22 cellular contexts compared by ENCODE assay signal in genomic region chr4:184653650-184654049, GRCh38. TPM values are rescaled to one million over a fixed set of nuclear protein-coding genes. Genes with fewer than 3 reads are reported as not detected.
A peak's percentile ranks its signal among the peaks of the same experiment; 100 is the strongest.
DNase-seq lines count a peak whose midpoint lies in the region; ATAC-seq and TF ChIP-seq lines count a peak whose summit lies in the region.
"Had no signal": no experiment of that assay in that cellular context is flagged by ENCODE, and none has a peak within 500 bp of the region (broad histone marks: within the 10 kb centered on the region; RNA-seq: fewer than 3 reads in every experiment).

No MANE protein-coding gene starts in this region.

- intact Hi-C loops in activated CD8-positive, alpha-beta T cell treated with anti-CD3 and anti-CD28 coated beads for 36 hours (cut with micrococcal nuclease): no loop called here

- CTCF ChIA-PET in activated naive CD4-positive, alpha-beta T cell treated with anti-CD3 and anti-CD28 coated beads, Interleukin-2, amount 10 ng/mL, durations not matched to agents 7 days and 5 days (lab: Charles Lee): no interaction called here
- CTCF ChIA-PET in activated CD8-positive, alpha-beta T cell treated with anti-CD3 and anti-CD28 coated beads for 36 hours (lab: Charles Lee): interaction anchor here (0.7 kb wide), 1 partner anchor 393 kb away, joined by 4 read pairs; no protein-coding TSS in a partner anchor

- no peaks in the 10 kb centered on the region for H3K9me3 ChIP-seq in SK-N-MC (ENCODE audit: low read depth, low read length)
- H3K9me3 ChIP-seq: Peyer's patch, upper lobe of right lung had no signal

- peaks cover 23% of the 10 kb centered on the region for H3K4me1 Mint-ChIP-seq in activated naive CD4-positive, alpha-beta T cell treated with anti-CD3 and anti-CD28 coated beads, Interleukin-2, amount 10 ng/mL, durations not matched to agents 7 days and 5 days
- peaks cover 11% of the 10 kb centered on the region for H3K4me1 Mint-ChIP-seq in activated T-helper 17 cell treated with anti-CD3 and anti-CD28 coated beads, Interleukin-2, amount 50 U/mL, for 72 hours
- peaks cover 15% of the 10 kb centered on the region for H3K4me1 Mint-ChIP-seq in activated CD8-positive, alpha-beta T cell treated with anti-CD3 and anti-CD28 coated beads for 36 hours (ENCODE audit: low read depth)

- peak overlapping the region; percentile 11; the same call in 1 of the 2 replicates for H3K27ac ChIP-seq in SK-N-MC
- H3K27ac ChIP-seq: Peyer's patch, upper lobe of right lung had no signal

- no peak for ATAC-seq in activated naive CD4-positive, alpha-beta T cell treated with anti-CD3 and anti-CD28 coated beads, Interleukin-2, amount 50 U/mL, for 72 hours
- ATAC-seq in activated T-helper 17 cell treated with anti-CD3 and anti-CD28 coated beads, Interleukin-2, amount 50 U/mL, for 72 hours (replicated peaks): no peak
- ATAC-seq in esophagus mucosa: no peak
- ATAC-seq in activated CD8-positive, alpha-beta T cell treated with anti-CD3 and anti-CD28 coated beads for 36 hours: no peak
- ATAC-seq: activated CD4-positive, CD25-positive, alpha-beta regulatory T cell treated with anti-CD3 and anti-CD28 coated beads, Interleukin-2, amount 50 U/mL, for 24 hours; naive thymus-derived CD8-positive, alpha-beta T cell; upper lobe of right lung had no signal

- no peak for TF ChIP-seq CTCF in activated CD8-positive, alpha-beta T cell treated with anti-CD3 and anti-CD28 coated beads for 36 hours (IDR thresholded peaks at IDR 0.05)

- DNase-seq in activated naive CD4-positive, alpha-beta T cell treated with anti-CD3 and anti-CD28 coated beads, Interleukin-2, amount 10 ng/mL, durations not matched to agents 7 days and 5 days: no peak
- no peak for DNase-seq in activated naive CD4-positive, alpha-beta T cell treated with anti-CD3 and anti-CD28 coated beads, Interleukin-2, amount 50 U/mL, for 72 hours (ENCODE audit: low spot score in 2 of 2)
- DNase-seq in SK-N-MC (ENCODE audit: low read depth, low spot score) (no peak), foreskin melanocyte (peak; percentile 73), HT-29 (ENCODE audit: low spot score) (no peak)
- no peak for DNase-seq in activated CD8-positive, alpha-beta T cell treated with anti-CD3 and anti-CD28 coated beads for 36 hours
- DNase-seq: 8988T; activated CD8-positive, alpha-beta memory T cell treated with anti-CD3 and anti-CD28 coated beads, Interleukin-2, amount 50 U/mL, for 48 hours; central memory CD4-positive, alpha-beta T cell; COR-L47; H7; naive thymus-derived CD8-positive, alpha-beta T cell; NCI-H1930; NCI-H748 treated with DMSO at 0.1 percent for 48 hours; Peyer's patch; stimulated activated CD4-positive, alpha-beta T cell treated with anti-CD3 and anti-CD28 coated beads, Interleukin-4, amount 100 ng/mL, for 1 hour; upper lobe of right lung had no signal

- POLR2A ChIA-PET in activated CD8-positive, alpha-beta T cell treated with anti-CD3 and anti-CD28 coated beads for 36 hours (lab: Charles Lee): interaction anchor here (1.1 kb wide), 1 partner anchor 15 kb away, joined by 4 read pairs; no protein-coding TSS in a partner anchor

- no peak overlapping the region for H3K4me3 ChIP-seq in SK-N-MC
- H3K4me3 ChIP-seq: Peyer's patch, upper lobe of right lung had no signal

- H3K36me3 ChIP-seq in SK-N-MC (ENCODE audit: insufficient read depth, low read length): no peaks in the 10 kb centered on the region; the same call in 1 of the 2 replicates
- H3K36me3 ChIP-seq: upper lobe of right lung had no signal

- no peaks in the 10 kb centered on the region for H3K9me3 Mint-ChIP-seq in activated naive CD4-positive, alpha-beta T cell treated with anti-CD3 and anti-CD28 coated beads, Interleukin-2, amount 10 ng/mL, durations not matched to agents 7 days and 5 days
- no peaks in the 10 kb centered on the region for H3K9me3 Mint-ChIP-seq in activated naive CD4-positive, alpha-beta T cell treated with anti-CD3 and anti-CD28 coated beads, Interleukin-2, amount 50 U/mL, for 72 hours
- H3K9me3 Mint-ChIP-seq in activated T-helper 17 cell treated with anti-CD3 and anti-CD28 coated beads, Interleukin-2, amount 50 U/mL, for 72 hours: no peaks in the 10 kb centered on the region
- no peaks in the 10 kb centered on the region for H3K9me3 Mint-ChIP-seq in activated CD8-positive, alpha-beta T cell treated with anti-CD3 and anti-CD28 coated beads for 36 hours
- H3K9me3 Mint-ChIP-seq: activated naive CD4-positive, alpha-beta T cell treated with anti-CD3 and anti-CD28 coated beads, Interleukin-2, amount 50 U/mL, for 24 hours; naive thymus-derived CD8-positive, alpha-beta T cell; T-helper 1 cell treated with Interleukin-12 subunit alpha and Interleukin-12 subunit beta and Interleukin-4 antibody, amounts not matched to agents 30 μg/mL and 1 μg/mL, for 36 hours had no signal

- H3K9ac ChIP-seq in SK-N-MC (ENCODE audit: insufficient read length): no peak overlapping the region

- no peak overlapping the region for H3K4me3 Mint-ChIP-seq in activated naive CD4-positive, alpha-beta T cell treated with anti-CD3 and anti-CD28 coated beads, Interleukin-2, amount 10 ng/mL, durations not matched to agents 7 days and 5 days
- H3K4me3 Mint-ChIP-seq in activated T-helper 17 cell treated with anti-CD3 and anti-CD28 coated beads, Interleukin-2, amount 50 U/mL, for 72 hours: no peak overlapping the region
- H3K4me3 Mint-ChIP-seq in activated CD8-positive, alpha-beta T cell treated with anti-CD3 and anti-CD28 coated beads for 36 hours: no peak overlapping the region
- H3K4me3 Mint-ChIP-seq: activated naive CD4-positive, alpha-beta T cell treated with anti-CD3 and anti-CD28 coated beads, Interleukin-2, amount 50 U/mL, for 24 hours; naive thymus-derived CD8-positive, alpha-beta T cell; T-helper 1 cell treated with Interleukin-12 subunit alpha and Interleukin-12 subunit beta and Interleukin-4 antibody, amounts not matched to agents 30 μg/mL and 1 μg/mL, for 36 hours had no signal

- peaks cover 26% of the 10 kb centered on the region for H3K36me3 Mint-ChIP-seq in activated naive CD4-positive, alpha-beta T cell treated with anti-CD3 and anti-CD28 coated beads, Interleukin-2, amount 10 ng/mL, durations not matched to agents 7 days and 5 days
- peaks cover 7 to 16% of the 10 kb centered on the region in 2 donors for H3K36me3 Mint-ChIP-seq in activated naive CD4-positive, alpha-beta T cell treated with anti-CD3 and anti-CD28 coated beads, Interleukin-2, amount 50 U/mL, for 72 hours
- H3K36me3 Mint-ChIP-seq in activated T-helper 17 cell treated with anti-CD3 and anti-CD28 coated beads, Interleukin-2, amount 50 U/mL, for 72 hours (ENCODE audit: low read depth): peaks cover 26% of the 10 kb centered on the region
- H3K36me3 Mint-ChIP-seq in activated CD8-positive, alpha-beta T cell treated with anti-CD3 and anti-CD28 coated beads for 36 hours (ENCODE audit: low read depth): peaks cover 16% of the 10 kb centered on the region

- H3K27ac Mint-ChIP-seq in activated naive CD4-positive, alpha-beta T cell treated with anti-CD3 and anti-CD28 coated beads, Interleukin-2, amount 10 ng/mL, durations not matched to agents 7 days and 5 days: peak overlapping the region; percentile 51
- H3K27ac Mint-ChIP-seq in activated naive CD4-positive, alpha-beta T cell treated with anti-CD3 and anti-CD28 coated beads, Interleukin-2, amount 50 U/mL, for 72 hours: no peak overlapping the region
- H3K27ac Mint-ChIP-seq in activated T-helper 17 cell treated with anti-CD3 and anti-CD28 coated beads, Interleukin-2, amount 50 U/mL, for 72 hours: no peak overlapping the region
- no peak overlapping the region for H3K27ac Mint-ChIP-seq in activated CD8-positive, alpha-beta T cell treated with anti-CD3 and anti-CD28 coated beads for 36 hours
- H3K27ac Mint-ChIP-seq: activated naive CD4-positive, alpha-beta T cell treated with anti-CD3 and anti-CD28 coated beads, Interleukin-2, amount 50 U/mL, for 24 hours; T-helper 1 cell treated with Interleukin-12 subunit alpha and Interleukin-12 subunit beta and Interleukin-4 antibody, amounts not matched to agents 30 μg/mL and 1 μg/mL, for 36 hours had no signal

- H3K27me3 Mint-ChIP-seq in activated naive CD4-positive, alpha-beta T cell treated with anti-CD3 and anti-CD28 coated beads, Interleukin-2, amount 10 ng/mL, durations not matched to agents 7 days and 5 days: no peaks in the 10 kb centered on the region
- no peaks in the 10 kb centered on the region for H3K27me3 Mint-ChIP-seq in activated T-helper 17 cell treated with anti-CD3 and anti-CD28 coated beads, Interleukin-2, amount 50 U/mL, for 72 hours
- no peaks in the 10 kb centered on the region for H3K27me3 Mint-ChIP-seq in activated CD8-positive, alpha-beta T cell treated with anti-CD3 and anti-CD28 coated beads for 36 hours
- H3K27me3 Mint-ChIP-seq: activated naive CD4-positive, alpha-beta T cell treated with anti-CD3 and anti-CD28 coated beads, Interleukin-2, amount 50 U/mL, for 24 hours; naive thymus-derived CD8-positive, alpha-beta T cell had no signal

RNA-seq across cellular contexts. Expression of gene PRIMPOL, which starts 4.1 kb away (rescaled TPM):
- total RNA-seq in activated naive CD4-positive, alpha-beta T cell treated with anti-CD3 and anti-CD28 coated beads, Interleukin-2, amount 50 U/mL, for 72 hours: 10 to 100 TPM; 10.8 to 24.9 TPM
- 10 to 100 TPM; 17.0 to 23.6 TPM for total RNA-seq in activated T-helper 17 cell treated with anti-CD3 and anti-CD28 coated beads, Interleukin-2, amount 50 U/mL, for 72 hours
- total RNA-seq in esophagus mucosa: 9.9 TPM
- total RNA-seq in HT-29 (2014; rRNA removed; shearing (Covaris generic)): 1.9 and 5.0 TPM in 2 replicates
- 10 to 100 TPM; 16.9 to 17.3 TPM for total RNA-seq in activated CD8-positive, alpha-beta T cell treated with anti-CD3 and anti-CD28 coated beads for 36 hours

RNA-seq across cellular contexts. Expression of gene CASP3, which starts 4.4 kb away (rescaled TPM):
- total RNA-seq in activated naive CD4-positive, alpha-beta T cell treated with anti-CD3 and anti-CD28 coated beads, Interleukin-2, amount 50 U/mL, for 72 hours: 10 to 100 TPM; 42.0 to 58.7 TPM
- total RNA-seq in activated T-helper 17 cell treated with anti-CD3 and anti-CD28 coated beads, Interleukin-2, amount 50 U/mL, for 72 hours: 10 to 100 TPM; 65.2 to 84.9 TPM
- total RNA-seq in esophagus mucosa: 20.1 TPM
- 5.8 and 7.9 TPM in 2 replicates for total RNA-seq in HT-29 (2014; rRNA removed; shearing (Covaris generic))
- 100 to 1,000 TPM in 1 of 2 experiments, 10 to 100 TPM in 1; 96.9 to 100 TPM for total RNA-seq in activated CD8-positive, alpha-beta T cell treated with anti-CD3 and anti-CD28 coated beads for 36 hours
